ENCODE assay signal across 8 cellular contexts in the genomic region with DNA sequence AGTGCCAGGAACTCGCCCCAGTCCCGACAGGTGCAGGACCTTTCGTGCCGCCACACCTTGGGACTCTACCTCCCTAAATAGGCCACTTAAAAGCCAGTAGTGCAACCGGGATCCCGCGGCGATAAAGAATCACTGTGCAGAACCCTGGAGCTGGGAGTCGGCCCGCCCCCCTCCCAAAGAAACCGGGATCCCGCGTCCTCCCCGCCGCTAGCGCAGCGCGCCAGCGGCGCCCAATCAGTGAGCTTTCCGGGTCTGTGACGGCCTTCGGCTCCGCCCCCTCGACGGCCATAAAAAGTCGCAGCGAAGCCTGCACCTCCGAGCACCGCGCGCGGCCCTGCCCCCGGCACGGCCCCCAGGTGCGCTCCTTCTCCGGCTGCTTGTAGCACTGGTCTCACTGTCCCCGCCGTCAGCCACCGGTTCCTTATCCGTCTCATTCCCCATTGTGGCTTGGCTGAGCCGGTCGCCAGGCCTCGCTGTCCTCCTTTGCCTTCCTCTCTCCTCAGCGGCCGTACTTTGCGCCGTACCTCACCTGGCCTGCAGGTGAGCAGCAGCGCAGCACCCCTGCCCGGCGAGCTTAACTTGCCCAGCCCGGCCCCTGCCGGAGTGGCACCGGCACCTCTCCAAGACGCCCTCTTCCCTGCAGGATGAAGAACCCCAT. TPM values are rescaled to one million over a fixed set of nuclear protein-coding genes. Genes with fewer than 3 reads are reported as not detected.
DNase-seq lines count a peak whose midpoint lies in the region; ATAC-seq, FAIRE-seq and TF ChIP-seq lines count a peak whose summit lies in the region.

A gene (plus strand): TSS at position 318 of the 658 bp plus-strand sequence. CDS start 327 bp downstream, at position 645.

- no peak for FAIRE-seq in small intestine (lab: Jason Lieb, UNC)
- no peak for FAIRE-seq in urothelium cell line (lab: Jason Lieb, UNC)

- peak within 1 kb of the TSS; percentile 66 for H3K4me2 ChIP-seq in mammary epithelial cell (ENCODE audit: insufficient read depth, low read depth, low read length)

- H3K4me3 ChIP-seq in SJSA1 (peak within 1 kb of the TSS; percentile 5; the same call in 1 of the 2 replicates), mammary epithelial cell (replicated peaks in 1 of 3; ENCODE audit: insufficient read depth in 1 of 3, low read depth in 2 of 3, low read length in 3 of 3) (peak within 1 kb of the TSS; percentile 63 to 76 (median 74)), small intestine (ENCODE audit: low read depth in 1 of 2, low read length in 2 of 2) (peak within 1 kb of the TSS in 1 of 2 donors; percentile 62)

- peak within 1 kb of the TSS; percentile 78 for H3K9ac ChIP-seq in mammary epithelial cell (ENCODE audit: insufficient read depth, low read length)

- intact Hi-C loops in mammary epithelial cell (cut with micrococcal nuclease): loop anchor here (1.0 to 2.0 kb wide), 3 partner anchors 24 to 57 kb away; no protein-coding TSS in a partner anchor

- CTCF ChIA-PET in mammary epithelial cell (lab: Charles Lee; ENCODE audit: low non-redundant PET): interaction anchor here (0.6 to 1.0 kb wide), 2 partner anchors 33 to 57 kb away, joined by 3 to 5 read pairs; no protein-coding TSS in a partner anchor

- H3K27ac ChIP-seq in SJSA1: no peak within 1 kb of the TSS
- H3K27ac ChIP-seq in mammary epithelial cell (ENCODE audit: insufficient read depth, low read depth, low read length): peak within 1 kb of the TSS; percentile 60
- H3K27ac ChIP-seq in small intestine (ENCODE audit: low read depth in 1 of 2, low read length in 1 of 2): peak within 1 kb of the TSS in 1 of 2 donors; percentile 47

- no peaks in the 10 kb centered on the region for H3K36me3 ChIP-seq in SJSA1
- H3K36me3 ChIP-seq in mammary epithelial cell (ENCODE audit: insufficient read depth, low read length): peaks cover 2% of the 10 kb centered on the region
- H3K36me3 ChIP-seq in small intestine (ENCODE audit: control insufficient read depth in 2 of 2, insufficient read depth in 2 of 2, low read length in 2 of 2): no peaks in the 10 kb centered on the region

- peak within 1 kb of the TSS; percentile 76 for H2AFZ ChIP-seq in mammary epithelial cell (ENCODE audit: low read depth, low read length)

- WGBS in mammary epithelial cell (ENCODE audit: low coverage, missing lambda C conversion rate): 2% methylated on average over 20 of the region's 55 CpGs
- 2 to 4% (median 3%) methylated on average over 45 to 55 of the region's 55 CpGs for WGBS in small intestine, 3 donors

- H4K20me1 ChIP-seq in mammary epithelial cell (ENCODE audit: insufficient read depth, low read length): no peaks in the 10 kb centered on the region

- peak; percentile 36 to 66 for TF ChIP-seq CTCF in mammary epithelial cell (conservative IDR thresholded peaks at IDR 0.05 in 1 of 2, IDR thresholded peaks at IDR 0.05 in 1 of 2; ENCODE audit: extremely low read depth in 1 of 2, insufficient read depth in 1 of 2, low read depth in 1 of 2, low read length in 2 of 2)

- dilution Hi-C loops in mammary epithelial cell (cut with HindIII; ENCODE audit: low sequenced_read_pairs): loop anchor here (5.0 kb wide), 1 partner anchor 37 kb away; no protein-coding TSS in a partner anchor

- H3K79me2 ChIP-seq in mammary epithelial cell (ENCODE audit: insufficient read depth, low read length): peaks cover 47% of the 10 kb centered on the region

- in situ Hi-C loops in mammary epithelial cell (cut with MboI; ENCODE audit: low sequenced_read_pairs in 2 of 2): no loop called here

- DNase-seq in COLO668 (lab: John Stamatoyannopoulos, UW; ENCODE audit: unreplicated experiment) (peak; percentile 82), SJSA1 (ENCODE audit: low read depth in 1 of 2, low spot score in 2 of 2) (no peak), mammary epithelial cell (peak; percentile 89), iris pigment epithelial cell (ENCODE audit: low read depth) (peak; percentile 14), small intestine (peak; percentile 86), urothelium cell line (ENCODE audit: low spot score) (no peak)

- no peaks in the 10 kb centered on the region for H3K9me3 ChIP-seq in SJSA1 (replicated peaks)
- no peaks in the 10 kb centered on the region for H3K9me3 ChIP-seq in mammary epithelial cell (replicated peaks; ENCODE audit: insufficient read depth, low read length)
- H3K9me3 ChIP-seq in small intestine (ENCODE audit: control insufficient read depth, low read depth): no peaks in the 10 kb centered on the region

- BruUV-seq in mammary epithelial cell (replicated peaks; lab: Mats Ljungman, UMichigan): TSS peak; percentile 33

- H3K27me3 ChIP-seq in SJSA1 (replicated peaks) (peaks cover 20% of the 10 kb centered on the region), mammary epithelial cell (ENCODE audit: insufficient read depth, low read length) (no peaks in the 10 kb centered on the region), small intestine (ENCODE audit: control insufficient read depth in 2 of 2, insufficient read depth in 2 of 2, low read length in 2 of 2) (peaks cover 0 to 11% of the 10 kb centered on the region in 2 donors)

- peak; percentile 74 for ATAC-seq in HG02610 (IDR thresholded peaks at IDR 0.05; ENCODE audit: unreplicated experiment)
- no peak for ATAC-seq in GM18858 (IDR thresholded peaks at IDR 0.05; ENCODE audit: unreplicated experiment)

- H3K4me1 ChIP-seq in SJSA1 (replicated peaks): no peaks in the 10 kb centered on the region
- peaks cover 15% of the 10 kb centered on the region for H3K4me1 ChIP-seq in mammary epithelial cell (ENCODE audit: insufficient read depth, low read length)
- H3K4me1 ChIP-seq in small intestine (ENCODE audit: control insufficient read depth in 2 of 2, insufficient read depth in 1 of 2, low read depth in 1 of 2, low read length in 1 of 2): no peaks in the 10 kb centered on the region

RNA-seq across cellular contexts. Expression of the gene that starts here (rescaled TPM):
- not detected in 2 replicates for total RNA-seq in SJSA1 (2014; rRNA removed; shearing (Covaris generic))
- 10 to 100 TPM; 16.6 to 22.2 TPM for total RNA-seq in mammary epithelial cell
- 9.9 TPM for polyA plus RNA-seq in mammary epithelial cell
- polyA minus RNA-seq in mammary epithelial cell: 24.1 TPM
- 10 to 100 TPM in 1 of 3 donors, 1 to 10 TPM in 2; 1.2 to 10.5 (median 6.8) TPM for polyA plus RNA-seq in small intestine

Comparison
In these comparisons a context has a peak if more than half of its experiments do, and no peak if none do; other contexts are left out.
1. RNA of the gene that starts here (total RNA-seq): 16.6 to 22.2 TPM in mammary epithelial cell; not detected in SJSA1; every median in the first group is over 10 times any median in the second.
2. DNase-seq: peak in COLO668 (single experiment), mammary epithelial cell (single experiment), iris pigment epithelial cell (single experiment) and small intestine (single experiment); none in SJSA1 (0 of 2) and urothelium cell line (single experiment).